ENCODE assay signal across 8 cellular contexts in genomic region chrX:48683411-48683982, GRCh38. TPM values are rescaled to one million over a fixed set of nuclear protein-coding genes. Genes with fewer than 3 reads are reported as not detected.
A peak's percentile ranks its signal among the peaks of the same experiment; 100 is the strongest.
DNase-seq lines count a peak whose midpoint lies in the region; ATAC-seq, FAIRE-seq and TF ChIP-seq lines count a peak whose summit lies in the region.

Gene WAS, plus strand, starts transcription at chrX:48683799. Its CDS starts 55 bp downstream, at chrX:48683854.

- TF ChIP-seq CTCF in breast epithelium (IDR thresholded peaks at IDR 0.05) (no peak), mammary epithelial cell (conservative IDR thresholded peaks at IDR 0.05 in 1 of 2, IDR thresholded peaks at IDR 0.05 in 1 of 2; ENCODE audit: extremely low read depth in 1 of 2, insufficient read depth in 1 of 2, low read depth in 1 of 2, low read length in 2 of 2) (no peak), PC-9 (conservative IDR thresholded peaks at IDR 0.05) (no peak)

- dilution Hi-C loops in mammary epithelial cell (cut with HindIII; ENCODE audit: low sequenced_read_pairs) = no loop called here

- H3K4me3 ChIP-seq in breast epithelium = peak within 1 kb of the TSS; percentile 2 to 38 (median 23)
- no peak within 1 kb of the TSS for H3K4me3 ChIP-seq in mammary epithelial cell (replicated peaks in 1 of 3; ENCODE audit: insufficient read depth in 1 of 3, low read depth in 2 of 3, low read length in 3 of 3)
- H3K4me3 ChIP-seq in naive thymus-derived CD4-positive, alpha-beta T cell (ENCODE audit: low read length) = peak within 1 kb of the TSS; percentile 82
- H3K4me3 ChIP-seq in PC-9 = no peak within 1 kb of the TSS

- no peaks in the 10 kb centered on the region for H3K9me2 ChIP-seq in PC-9 (ENCODE audit: insufficient read depth)

- no peak within 1 kb of the TSS for H3K9ac ChIP-seq in mammary epithelial cell (ENCODE audit: insufficient read depth, low read length)

- H3K36me3 Mint-ChIP-seq in naive thymus-derived CD4-positive, alpha-beta T cell = peaks cover 4 to 38% (median 21%) of the 10 kb centered on the region in 5 donors

- peak within 1 kb of the TSS; percentile 87 to 97 (median 95) for H3K27ac Mint-ChIP-seq in naive thymus-derived CD4-positive, alpha-beta T cell

- BruUV-seq in mammary epithelial cell (replicated peaks; lab: Mats Ljungman, UMichigan) (no TSS peak), PC-9 (replicated peaks; lab: Mats Ljungman, UMichigan) (no TSS peak)

- H3K4me3 Mint-ChIP-seq in naive thymus-derived CD4-positive, alpha-beta T cell = peak within 1 kb of the TSS; percentile 84 to 98 (median 91)

- DNase-seq in breast epithelium (ENCODE audit: low spot score in 2 of 2) (no peak), mammary epithelial cell (no peak), activated T-helper 1 cell treated with Interleukin-2 at 50 U/mL for 16 hours (ENCODE audit: low read depth) (peak; percentile 18), hepatic stellate cell (ENCODE audit: low spot score) (no peak), RCC 7860 (ENCODE audit: low spot score) (no peak), PC-9 (no peak)
- DNase-seq in naive thymus-derived CD4-positive, alpha-beta T cell = peak in 8 of 9 donors; percentile 35 to 63 (median 54)

- ATAC-seq in naive thymus-derived CD4-positive, alpha-beta T cell = peak; percentile 85

- 57% methylated on average over 9 of the region's 13 CpGs for WGBS in mammary epithelial cell (ENCODE audit: low coverage, missing lambda C conversion rate)

- H3K36me3 ChIP-seq in breast epithelium (no peaks in the 10 kb centered on the region), mammary epithelial cell (ENCODE audit: insufficient read depth, low read length) (no peaks in the 10 kb centered on the region), KOPT-K1 (ENCODE audit: insufficient read depth, low read length) (peaks cover 35% of the 10 kb centered on the region), PC-9 (ENCODE audit: low read depth) (no peaks in the 10 kb centered on the region)
- peaks cover 0 to 31% (median 9%) of the 10 kb centered on the region in 3 experiments for H3K36me3 ChIP-seq in naive thymus-derived CD4-positive, alpha-beta T cell (ENCODE audit: control insufficient read depth in 2 of 3, insufficient read depth in 3 of 3, low read length in 3 of 3)

- no peaks in the 10 kb centered on the region for H3K27me3 Mint-ChIP-seq in naive thymus-derived CD4-positive, alpha-beta T cell

- POLR2A ChIA-PET in naive thymus-derived CD4-positive, alpha-beta T cell (lab: Charles Lee) = interaction anchor here (0.5 to 3.7 kb wide), 18 partner anchors 9 to 662 kb away, joined by 3 to 37 read pairs (median 4); partner anchors contain the start of genes HDAC6, RBM3 and SUV39H1
- POLR2A ChIA-PET in PC-9 (lab: Charles Lee; ENCODE audit: unreplicated experiment) = no interaction called here

- H3K4me2 ChIP-seq in mammary epithelial cell (ENCODE audit: insufficient read depth, low read depth, low read length) = no peak within 1 kb of the TSS
- H3K4me2 ChIP-seq in PC-9 = no peak within 1 kb of the TSS

- H4K20me1 ChIP-seq in mammary epithelial cell (ENCODE audit: insufficient read depth, low read length) (no peaks in the 10 kb centered on the region), PC-9 (ENCODE audit: insufficient read depth) (no peaks in the 10 kb centered on the region)

- H3K9me3 Mint-ChIP-seq in naive thymus-derived CD4-positive, alpha-beta T cell = no peaks in the 10 kb centered on the region

- H2AFZ ChIP-seq in mammary epithelial cell (ENCODE audit: low read depth, low read length) (no peak within 1 kb of the TSS), PC-9 (no peak within 1 kb of the TSS)

- H3K27me3 ChIP-seq in breast epithelium (peaks cover 0 to 57% of the 10 kb centered on the region in 2 donors), mammary epithelial cell (ENCODE audit: insufficient read depth, low read length) (no peaks in the 10 kb centered on the region), PC-9 (ENCODE audit: insufficient read depth, low read depth) (no peaks in the 10 kb centered on the region)
- no peaks in the 10 kb centered on the region for H3K27me3 ChIP-seq in naive thymus-derived CD4-positive, alpha-beta T cell (ENCODE audit: control insufficient read depth in 2 of 2, insufficient read depth in 2 of 2, low read length in 2 of 2)

- in situ Hi-C loops in mammary epithelial cell (cut with MboI; ENCODE audit: low sequenced_read_pairs in 2 of 2) = no loop called here

- TF ChIP-seq POLR2A in breast epithelium (IDR thresholded peaks at IDR 0.05) = no peak

- no peak for FAIRE-seq in RCC 7860 (lab: Jason Lieb, UNC)

- H3K9me3 ChIP-seq in breast epithelium (no peaks in the 10 kb centered on the region), mammary epithelial cell (replicated peaks; ENCODE audit: insufficient read depth, low read length) (peaks cover 8% of the 10 kb centered on the region), KOPT-K1 (ENCODE audit: insufficient read depth, low read length, poor library complexity, severe bottlenecking) (no peaks in the 10 kb centered on the region), PC-9 (ENCODE audit: insufficient read depth, low read depth) (no peaks in the 10 kb centered on the region)
- no peaks in the 10 kb centered on the region for H3K9me3 ChIP-seq in naive thymus-derived CD4-positive, alpha-beta T cell (ENCODE audit: control insufficient read depth in 2 of 3, low read length in 3 of 3)

- no peaks in the 10 kb centered on the region for H3K4me1 ChIP-seq in breast epithelium
- no peaks in the 10 kb centered on the region for H3K4me1 ChIP-seq in mammary epithelial cell (ENCODE audit: insufficient read depth, low read length)
- H3K4me1 ChIP-seq in naive thymus-derived CD4-positive, alpha-beta T cell (ENCODE audit: control insufficient read depth in 2 of 2, insufficient read depth in 2 of 2, low read length in 2 of 2) = peaks cover 25 to 36% of the 10 kb centered on the region in 2 donors
- H3K4me1 ChIP-seq in PC-9 (replicated peaks; ENCODE audit: insufficient read depth) = no peaks in the 10 kb centered on the region

- H3K27ac ChIP-seq in breast epithelium (no peak within 1 kb of the TSS), mammary epithelial cell (ENCODE audit: insufficient read depth, low read depth, low read length) (no peak within 1 kb of the TSS), KOPT-K1 (ENCODE audit: low read depth, low read length, poor library complexity, severe bottlenecking) (peak within 1 kb of the TSS; percentile 93), PC-9 (no peak within 1 kb of the TSS)
- peak within 1 kb of the TSS; percentile 76 for H3K27ac ChIP-seq in naive thymus-derived CD4-positive, alpha-beta T cell (ENCODE audit: low read depth, low read length)

- CTCF ChIA-PET in mammary epithelial cell (lab: Charles Lee; ENCODE audit: low non-redundant PET) (interaction anchor here (0.7 kb wide), 1 partner anchor 26 kb away, joined by 3 read pairs; no protein-coding TSS in a partner anchor), PC-9 (lab: Charles Lee) (no interaction called here)
- CTCF ChIA-PET in naive thymus-derived CD4-positive, alpha-beta T cell (lab: Charles Lee) = interaction anchor here (0.6 to 1.0 kb wide), 3 partner anchors 35 to 585 kb away, joined by 3 to 4 read pairs (median 4); no protein-coding TSS in a partner anchor

- no peaks in the 10 kb centered on the region for H3K79me2 ChIP-seq in mammary epithelial cell (ENCODE audit: insufficient read depth, low read length)
- H3K79me2 ChIP-seq in PC-9 (ENCODE audit: low read depth) = no peaks in the 10 kb centered on the region

- peaks cover 33 to 69% (median 54%) of the 10 kb centered on the region in 7 donors for H3K4me1 Mint-ChIP-seq in naive thymus-derived CD4-positive, alpha-beta T cell

- intact Hi-C loops in breast epithelium (cut with DNase I; ENCODE audit: low total_unique reads) = no loop called here
- intact Hi-C loops in mammary epithelial cell (cut with micrococcal nuclease) = loop anchor here (2.0 kb wide), 1 partner anchor 13 kb away; the partner anchor contains the start of gene SUV39H1
- intact Hi-C loops in naive thymus-derived CD4-positive, alpha-beta T cell (cut with micrococcal nuclease) = loop anchor here (1.0 to 10.0 kb wide), 5 partner anchors 9 to 209 kb away; partner anchors contain the start of genes SUV39H1 (in 2 of the 2), FTSJ1 (in 1 of the 2), SLC38A5 (in 1 of the 2) and WDR13 (in 1 of the 2)
- intact Hi-C loops in PC-9 (cut with micrococcal nuclease; ENCODE audit: unreplicated experiment) = no loop called here

- H3F3A ChIP-seq in PC-9 (ENCODE audit: insufficient read depth, low read depth) = no peaks in the 10 kb centered on the region

RNA-seq across cellular contexts. Expression of gene WAS, which starts in this region (rescaled TPM):
- total RNA-seq in breast epithelium (10 to 100 TPM in 1 of 3 donors, 1 to 10 TPM in 2; 2.3 to 12.5 (median 6.0) TPM), mammary epithelial cell (under 1 TPM in 1 of 2 donors, not detected in 1; 0.16 TPM), PC-9 (2021) (0.22 TPM in 1 of 2 replicates, not detected in the other)
- polyA plus RNA-seq in mammary epithelial cell = 0.03 TPM
- not detected for polyA minus RNA-seq in mammary epithelial cell
- 100 to 1,000 TPM in 4 of 5 experiments, 10 to 100 TPM in 1; 92.2 to 164 (median 105) TPM for total RNA-seq in naive thymus-derived CD4-positive, alpha-beta T cell
- polyA plus RNA-seq in naive thymus-derived CD4-positive, alpha-beta T cell = 10 to 100 TPM; 18.6 to 28.8 TPM

Comparison
In these comparisons a context has a peak if more than half of its experiments do, and no peak if none do; other contexts are left out.
1. RNA of gene WAS (total RNA-seq): 92.2 to 164 TPM in naive thymus-derived CD4-positive, alpha-beta T cell; 2.3 to 12.5 TPM in breast epithelium, 0.22 TPM in PC-9 and 0.16 TPM in mammary epithelial cell; every median in the first group is over 4 times any median in the second.
2. RNA of gene WAS (polyA plus RNA-seq): 18.6 to 28.8 TPM in naive thymus-derived CD4-positive, alpha-beta T cell; 0.03 TPM in mammary epithelial cell (single experiment); every median in the first group is over 10 times any median in the second.
3. H3K4me3 ChIP-seq: peak in breast epithelium (3 of 3) and naive thymus-derived CD4-positive, alpha-beta T cell (single experiment); none in mammary epithelial cell (0 of 3) and PC-9 (single experiment).
4. intact Hi-C loops: an anchor here in mammary epithelial cell (2.0 kb wide) and naive thymus-derived CD4-positive, alpha-beta T cell (1.0 to 10.0 kb wide); none called in breast epithelium and PC-9.
5. DNase-seq: peak in activated T-helper 1 cell treated with Interleukin-2 at 50 U/mL for 16 hours (single experiment) and naive thymus-derived CD4-positive, alpha-beta T cell (8 of 9); none in breast epithelium (0 of 2), mammary epithelial cell (single experiment), hepatic stellate cell (single experiment), RCC 7860 (single experiment) and PC-9 (0 of 2).
6. H3K27ac ChIP-seq: peak in KOPT-K1 (single experiment) and naive thymus-derived CD4-positive, alpha-beta T cell (single experiment); none in breast epithelium (0 of 2), mammary epithelial cell (single experiment) and PC-9 (single experiment).